Comparison of ENCODE assay signal across 1 cellular context in the genomic region with DNA sequence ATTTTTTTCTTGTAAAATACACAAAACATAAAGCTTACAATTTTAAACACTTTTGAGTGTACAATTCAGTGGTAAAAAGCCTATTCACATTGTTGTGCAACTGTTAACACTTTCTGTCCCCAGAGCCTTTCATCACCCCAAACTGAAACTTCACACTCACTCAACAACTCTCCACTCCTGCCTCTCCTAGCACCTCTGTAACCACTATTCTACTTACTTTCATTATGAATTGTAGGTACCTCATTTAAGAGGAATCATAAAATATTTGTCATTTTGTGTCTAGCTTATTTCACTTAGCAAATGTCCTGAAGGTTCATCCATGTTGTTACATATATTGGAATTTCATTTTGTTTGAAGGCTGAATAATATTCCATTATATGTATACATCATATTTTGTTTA.
A peak's percentile ranks its signal among the peaks of the same experiment; 100 is the strongest.
TF ChIP-seq lines count a peak whose summit lies in the region.

No MANE protein-coding gene starts in this region.

TF ChIP-seq in GM12878, 131 proteins besides CTCF, POLR2A, EP300 and RAD21 (continued from another document and continues in another):
- TF ChIP-seq, protein P1, sequence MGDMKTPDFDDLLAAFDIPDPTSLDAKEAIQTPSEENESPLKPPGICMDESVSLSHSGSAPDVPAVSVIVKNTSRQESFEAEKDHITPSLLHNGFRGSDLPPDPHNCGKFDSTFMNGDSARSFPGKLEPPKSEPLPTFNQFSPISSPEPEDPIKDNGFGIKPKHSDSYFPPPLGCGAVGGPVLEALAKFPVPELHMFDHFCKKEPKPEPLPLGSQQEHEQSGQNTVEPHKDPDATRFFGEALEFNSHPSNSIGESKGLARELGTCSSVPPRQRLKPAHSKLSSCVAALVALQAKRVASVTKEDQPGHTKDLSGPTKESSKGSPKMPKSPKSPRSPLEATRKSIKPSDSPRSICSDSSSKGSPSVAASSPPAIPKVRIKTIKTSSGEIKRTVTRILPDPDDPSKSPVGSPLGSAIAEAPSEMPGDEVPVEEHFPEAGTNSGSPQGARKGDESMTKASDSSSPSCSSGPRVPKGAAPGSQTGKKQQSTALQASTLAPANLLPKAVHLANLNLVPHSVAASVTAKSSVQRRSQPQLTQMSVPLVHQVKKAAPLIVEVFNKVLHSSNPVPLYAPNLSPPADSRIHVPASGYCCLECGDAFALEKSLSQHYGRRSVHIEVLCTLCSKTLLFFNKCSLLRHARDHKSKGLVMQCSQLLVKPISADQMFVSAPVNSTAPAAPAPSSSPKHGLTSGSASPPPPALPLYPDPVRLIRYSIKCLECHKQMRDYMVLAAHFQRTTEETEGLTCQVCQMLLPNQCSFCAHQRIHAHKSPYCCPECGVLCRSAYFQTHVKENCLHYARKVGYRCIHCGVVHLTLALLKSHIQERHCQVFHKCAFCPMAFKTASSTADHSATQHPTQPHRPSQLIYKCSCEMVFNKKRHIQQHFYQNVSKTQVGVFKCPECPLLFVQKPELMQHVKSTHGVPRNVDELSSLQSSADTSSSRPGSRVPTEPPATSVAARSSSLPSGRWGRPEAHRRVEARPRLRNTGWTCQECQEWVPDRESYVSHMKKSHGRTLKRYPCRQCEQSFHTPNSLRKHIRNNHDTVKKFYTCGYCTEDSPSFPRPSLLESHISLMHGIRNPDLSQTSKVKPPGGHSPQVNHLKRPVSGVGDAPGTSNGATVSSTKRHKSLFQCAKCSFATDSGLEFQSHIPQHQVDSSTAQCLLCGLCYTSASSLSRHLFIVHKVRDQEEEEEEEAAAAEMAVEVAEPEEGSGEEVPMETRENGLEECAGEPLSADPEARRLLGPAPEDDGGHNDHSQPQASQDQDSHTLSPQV (IDR thresholded peaks at IDR 0.05) = no peak
- TF ChIP-seq MTA3 (IDR thresholded peaks at IDR 0.05; ENCODE audit: borderline replicate concordance, low read length) (no peak), TCF3 (IDR thresholded peaks at IDR 0.05; ENCODE audit: borderline replicate concordance, insufficient read depth, low read depth, low read length) (no peak), ATF7 (IDR thresholded peaks at IDR 0.05; ENCODE audit: low read depth) (peak; percentile 73), CHD4 (IDR thresholded peaks at IDR 0.05) (no peak), SMAD5 (IDR thresholded peaks at IDR 0.05; ENCODE audit: low read depth) (no peak), TAF1 (IDR thresholded peaks at IDR 0.05; ENCODE audit: borderline replicate concordance, low read depth, low read length) (no peak), ETV6 (conservative IDR thresholded peaks at IDR 0.05 in 1 of 2, IDR thresholded peaks at IDR 0.05 in 1 of 2; ENCODE audit: borderline replicate concordance in 1 of 2, low read depth in 1 of 2) (no peak), BHLHE40 (IDR thresholded peaks at IDR 0.05; ENCODE audit: borderline replicate concordance in 1 of 2, low read depth in 2 of 2, low read length in 1 of 2) (peak; percentile 33 to 45; a peak in 2 of 4 replicates), JUNB (IDR thresholded peaks at IDR 0.05) (peak; percentile 60), MYB (IDR thresholded peaks at IDR 0.05; ENCODE audit: borderline replicate concordance, low read depth, low read length) (no peak), MTA2 (IDR thresholded peaks at IDR 0.05; ENCODE audit: low read depth) (peak; percentile 96), RFX5 (IDR thresholded peaks at IDR 0.05; ENCODE audit: low read depth, low read length) (no peak), WRNIP1 (IDR thresholded peaks at IDR 0.05; ENCODE audit: borderline replicate concordance, low read depth, low read length) (no peak), NFXL1 (IDR thresholded peaks at IDR 0.05; ENCODE audit: borderline replicate concordance) (no peak), CHD1 (IDR thresholded peaks at IDR 0.05; ENCODE audit: low read depth, low read length) (no peak), IRF4 (IDR thresholded peaks at IDR 0.05; ENCODE audit: low read depth, low read length) (no peak), TCF12 (IDR thresholded peaks at IDR 0.05; ENCODE audit: low read depth, low read length) (no peak), ZNF217 (IDR thresholded peaks at IDR 0.05) (peak; percentile 52; the same call in 1 of the 2 replicates), ZSCAN29 (IDR thresholded peaks at IDR 0.05) (no peak), RBBP5 (conservative IDR thresholded peaks at IDR 0.05) (no peak), NR2C2 (IDR thresholded peaks at IDR 0.05; ENCODE audit: borderline replicate concordance, control insufficient read depth, insufficient read length, low read depth) (no peak), MXI1 (IDR thresholded peaks at IDR 0.05; ENCODE audit: low read depth, low read length) (no peak), YY1 (IDR thresholded peaks at IDR 0.05; ENCODE audit: low read depth, low read length) (no peak), POU2F2 (IDR thresholded peaks at IDR 0.05; ENCODE audit: borderline replicate concordance, low read depth, low read length) (no peak), ZNF24 (IDR thresholded peaks at IDR 0.05) (no peak), HDAC2 (IDR thresholded peaks at IDR 0.05) (no peak), FOXM1 (IDR thresholded peaks at IDR 0.05; ENCODE audit: low read depth, low read length) (no peak), CREB1 (IDR thresholded peaks at IDR 0.05; ENCODE audit: low read depth) (no peak), TARDBP (IDR thresholded peaks at IDR 0.05; ENCODE audit: borderline replicate concordance) (no peak), EED (IDR thresholded peaks at IDR 0.05; ENCODE audit: low read depth) (no peak), ZNF274 (IDR thresholded peaks at IDR 0.05; ENCODE audit: insufficient read depth, insufficient read length) (no peak), NRF1 (conservative IDR thresholded peaks at IDR 0.05; ENCODE audit: low read depth, low read length) (no peak), JUND (IDR thresholded peaks at IDR 0.05; ENCODE audit: low read depth, low read length) (peak; percentile 70), BMI1 (IDR thresholded peaks at IDR 0.05; ENCODE audit: borderline replicate concordance) (peak; percentile 79; the same call in 1 of the 2 replicates), HDGF (IDR thresholded peaks at IDR 0.05) (no peak), TCF7 (IDR thresholded peaks at IDR 0.05; ENCODE audit: borderline replicate concordance) (no peak), ASH2L (IDR thresholded peaks at IDR 0.05; ENCODE audit: borderline replicate concordance, low read depth) (no peak), BACH1 (IDR thresholded peaks at IDR 0.05; ENCODE audit: borderline replicate concordance) (peak; percentile 78; the same call in 1 of the 2 replicates), POLR2AphosphoS5 (IDR thresholded peaks at IDR 0.05; ENCODE audit: low read length) (no peak)
- TF ChIP-seq, protein P2, sequence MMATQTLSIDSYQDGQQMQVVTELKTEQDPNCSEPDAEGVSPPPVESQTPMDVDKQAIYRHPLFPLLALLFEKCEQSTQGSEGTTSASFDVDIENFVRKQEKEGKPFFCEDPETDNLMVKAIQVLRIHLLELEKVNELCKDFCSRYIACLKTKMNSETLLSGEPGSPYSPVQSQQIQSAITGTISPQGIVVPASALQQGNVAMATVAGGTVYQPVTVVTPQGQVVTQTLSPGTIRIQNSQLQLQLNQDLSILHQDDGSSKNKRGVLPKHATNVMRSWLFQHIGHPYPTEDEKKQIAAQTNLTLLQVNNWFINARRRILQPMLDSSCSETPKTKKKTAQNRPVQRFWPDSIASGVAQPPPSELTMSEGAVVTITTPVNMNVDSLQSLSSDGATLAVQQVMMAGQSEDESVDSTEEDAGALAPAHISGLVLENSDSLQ (IDR thresholded peaks at IDR 0.05) = no peak
- TF ChIP-seq, protein P3, sequence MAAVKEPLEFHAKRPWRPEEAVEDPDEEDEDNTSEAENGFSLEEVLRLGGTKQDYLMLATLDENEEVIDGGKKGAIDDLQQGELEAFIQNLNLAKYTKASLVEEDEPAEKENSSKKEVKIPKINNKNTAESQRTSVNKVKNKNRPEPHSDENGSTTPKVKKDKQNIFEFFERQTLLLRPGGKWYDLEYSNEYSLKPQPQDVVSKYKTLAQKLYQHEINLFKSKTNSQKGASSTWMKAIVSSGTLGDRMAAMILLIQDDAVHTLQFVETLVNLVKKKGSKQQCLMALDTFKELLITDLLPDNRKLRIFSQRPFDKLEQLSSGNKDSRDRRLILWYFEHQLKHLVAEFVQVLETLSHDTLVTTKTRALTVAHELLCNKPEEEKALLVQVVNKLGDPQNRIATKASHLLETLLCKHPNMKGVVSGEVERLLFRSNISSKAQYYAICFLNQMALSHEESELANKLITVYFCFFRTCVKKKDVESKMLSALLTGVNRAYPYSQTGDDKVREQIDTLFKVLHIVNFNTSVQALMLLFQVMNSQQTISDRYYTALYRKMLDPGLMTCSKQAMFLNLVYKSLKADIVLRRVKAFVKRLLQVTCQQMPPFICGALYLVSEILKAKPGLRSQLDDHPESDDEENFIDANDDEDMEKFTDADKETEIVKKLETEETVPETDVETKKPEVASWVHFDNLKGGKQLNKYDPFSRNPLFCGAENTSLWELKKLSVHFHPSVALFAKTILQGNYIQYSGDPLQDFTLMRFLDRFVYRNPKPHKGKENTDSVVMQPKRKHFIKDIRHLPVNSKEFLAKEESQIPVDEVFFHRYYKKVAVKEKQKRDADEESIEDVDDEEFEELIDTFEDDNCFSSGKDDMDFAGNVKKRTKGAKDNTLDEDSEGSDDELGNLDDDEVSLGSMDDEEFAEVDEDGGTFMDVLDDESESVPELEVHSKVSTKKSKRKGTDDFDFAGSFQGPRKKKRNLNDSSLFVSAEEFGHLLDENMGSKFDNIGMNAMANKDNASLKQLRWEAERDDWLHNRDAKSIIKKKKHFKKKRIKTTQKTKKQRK (IDR thresholded peaks at IDR 0.05; ENCODE audit: low read depth, low read length) = no peak
- TF ChIP-seq, protein P4, sequence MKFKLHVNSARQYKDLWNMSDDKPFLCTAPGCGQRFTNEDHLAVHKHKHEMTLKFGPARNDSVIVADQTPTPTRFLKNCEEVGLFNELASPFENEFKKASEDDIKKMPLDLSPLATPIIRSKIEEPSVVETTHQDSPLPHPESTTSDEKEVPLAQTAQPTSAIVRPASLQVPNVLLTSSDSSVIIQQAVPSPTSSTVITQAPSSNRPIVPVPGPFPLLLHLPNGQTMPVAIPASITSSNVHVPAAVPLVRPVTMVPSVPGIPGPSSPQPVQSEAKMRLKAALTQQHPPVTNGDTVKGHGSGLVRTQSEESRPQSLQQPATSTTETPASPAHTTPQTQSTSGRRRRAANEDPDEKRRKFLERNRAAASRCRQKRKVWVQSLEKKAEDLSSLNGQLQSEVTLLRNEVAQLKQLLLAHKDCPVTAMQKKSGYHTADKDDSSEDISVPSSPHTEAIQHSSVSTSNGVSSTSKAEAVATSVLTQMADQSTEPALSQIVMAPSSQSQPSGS (IDR thresholded peaks at IDR 0.05; ENCODE audit: low read length) = no peak
- TF ChIP-seq, protein P5, sequence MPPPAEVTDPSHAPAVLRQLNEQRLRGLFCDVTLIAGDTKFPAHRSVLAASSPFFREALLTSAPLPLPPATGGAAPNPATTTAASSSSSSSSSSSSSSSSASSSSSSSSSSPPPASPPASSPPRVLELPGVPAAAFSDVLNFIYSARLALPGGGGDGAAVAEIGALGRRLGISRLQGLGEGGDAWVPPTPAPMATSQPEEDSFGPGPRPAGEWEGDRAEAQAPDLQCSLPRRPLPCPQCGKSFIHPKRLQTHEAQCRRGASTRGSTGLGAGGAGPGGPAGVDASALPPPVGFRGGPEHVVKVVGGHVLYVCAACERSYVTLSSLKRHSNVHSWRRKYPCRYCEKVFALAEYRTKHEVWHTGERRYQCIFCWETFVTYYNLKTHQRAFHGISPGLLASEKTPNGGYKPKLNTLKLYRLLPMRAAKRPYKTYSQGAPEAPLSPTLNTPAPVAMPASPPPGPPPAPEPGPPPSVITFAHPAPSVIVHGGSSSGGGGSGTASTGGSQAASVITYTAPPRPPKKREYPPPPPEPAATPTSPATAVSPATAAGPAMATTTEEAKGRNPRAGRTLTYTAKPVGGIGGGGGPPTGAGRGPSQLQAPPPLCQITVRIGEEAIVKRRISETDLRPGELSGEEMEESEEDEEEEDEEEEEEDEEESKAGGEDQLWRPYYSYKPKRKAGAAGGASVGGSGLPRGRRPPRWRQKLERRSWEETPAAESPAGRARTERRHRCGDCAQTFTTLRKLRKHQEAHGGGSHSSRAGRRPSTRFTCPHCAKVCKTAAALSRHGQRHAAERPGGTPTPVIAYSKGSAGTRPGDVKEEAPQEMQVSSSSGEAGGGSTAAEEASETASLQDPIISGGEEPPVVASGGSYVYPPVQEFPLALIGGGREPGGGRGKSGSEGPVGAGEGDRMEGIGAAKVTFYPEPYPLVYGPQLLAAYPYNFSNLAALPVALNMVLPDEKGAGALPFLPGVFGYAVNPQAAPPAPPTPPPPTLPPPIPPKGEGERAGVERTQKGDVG (CRISPR knock-in tag; IDR thresholded peaks at IDR 0.05) = no peak
- TF ChIP-seq, protein P6, sequence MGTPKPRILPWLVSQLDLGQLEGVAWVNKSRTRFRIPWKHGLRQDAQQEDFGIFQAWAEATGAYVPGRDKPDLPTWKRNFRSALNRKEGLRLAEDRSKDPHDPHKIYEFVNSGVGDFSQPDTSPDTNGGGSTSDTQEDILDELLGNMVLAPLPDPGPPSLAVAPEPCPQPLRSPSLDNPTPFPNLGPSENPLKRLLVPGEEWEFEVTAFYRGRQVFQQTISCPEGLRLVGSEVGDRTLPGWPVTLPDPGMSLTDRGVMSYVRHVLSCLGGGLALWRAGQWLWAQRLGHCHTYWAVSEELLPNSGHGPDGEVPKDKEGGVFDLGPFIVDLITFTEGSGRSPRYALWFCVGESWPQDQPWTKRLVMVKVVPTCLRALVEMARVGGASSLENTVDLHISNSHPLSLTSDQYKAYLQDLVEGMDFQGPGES (IDR thresholded peaks at IDR 0.05) = no peak
- TF ChIP-seq, protein P7, sequence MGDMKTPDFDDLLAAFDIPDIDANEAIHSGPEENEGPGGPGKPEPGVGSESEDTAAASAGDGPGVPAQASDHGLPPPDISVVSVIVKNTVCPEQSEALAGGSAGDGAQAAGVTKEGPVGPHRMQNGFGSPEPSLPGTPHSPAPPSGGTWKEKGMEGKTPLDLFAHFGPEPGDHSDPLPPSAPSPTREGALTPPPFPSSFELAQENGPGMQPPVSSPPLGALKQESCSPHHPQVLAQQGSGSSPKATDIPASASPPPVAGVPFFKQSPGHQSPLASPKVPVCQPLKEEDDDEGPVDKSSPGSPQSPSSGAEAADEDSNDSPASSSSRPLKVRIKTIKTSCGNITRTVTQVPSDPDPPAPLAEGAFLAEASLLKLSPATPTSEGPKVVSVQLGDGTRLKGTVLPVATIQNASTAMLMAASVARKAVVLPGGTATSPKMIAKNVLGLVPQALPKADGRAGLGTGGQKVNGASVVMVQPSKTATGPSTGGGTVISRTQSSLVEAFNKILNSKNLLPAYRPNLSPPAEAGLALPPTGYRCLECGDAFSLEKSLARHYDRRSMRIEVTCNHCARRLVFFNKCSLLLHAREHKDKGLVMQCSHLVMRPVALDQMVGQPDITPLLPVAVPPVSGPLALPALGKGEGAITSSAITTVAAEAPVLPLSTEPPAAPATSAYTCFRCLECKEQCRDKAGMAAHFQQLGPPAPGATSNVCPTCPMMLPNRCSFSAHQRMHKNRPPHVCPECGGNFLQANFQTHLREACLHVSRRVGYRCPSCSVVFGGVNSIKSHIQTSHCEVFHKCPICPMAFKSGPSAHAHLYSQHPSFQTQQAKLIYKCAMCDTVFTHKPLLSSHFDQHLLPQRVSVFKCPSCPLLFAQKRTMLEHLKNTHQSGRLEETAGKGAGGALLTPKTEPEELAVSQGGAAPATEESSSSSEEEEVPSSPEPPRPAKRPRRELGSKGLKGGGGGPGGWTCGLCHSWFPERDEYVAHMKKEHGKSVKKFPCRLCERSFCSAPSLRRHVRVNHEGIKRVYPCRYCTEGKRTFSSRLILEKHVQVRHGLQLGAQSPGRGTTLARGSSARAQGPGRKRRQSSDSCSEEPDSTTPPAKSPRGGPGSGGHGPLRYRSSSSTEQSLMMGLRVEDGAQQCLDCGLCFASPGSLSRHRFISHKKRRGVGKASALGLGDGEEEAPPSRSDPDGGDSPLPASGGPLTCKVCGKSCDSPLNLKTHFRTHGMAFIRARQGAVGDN (IDR thresholded peaks at IDR 0.05) = no peak
